28 cellular contexts compared by ENCODE assay signal in the genomic region with DNA sequence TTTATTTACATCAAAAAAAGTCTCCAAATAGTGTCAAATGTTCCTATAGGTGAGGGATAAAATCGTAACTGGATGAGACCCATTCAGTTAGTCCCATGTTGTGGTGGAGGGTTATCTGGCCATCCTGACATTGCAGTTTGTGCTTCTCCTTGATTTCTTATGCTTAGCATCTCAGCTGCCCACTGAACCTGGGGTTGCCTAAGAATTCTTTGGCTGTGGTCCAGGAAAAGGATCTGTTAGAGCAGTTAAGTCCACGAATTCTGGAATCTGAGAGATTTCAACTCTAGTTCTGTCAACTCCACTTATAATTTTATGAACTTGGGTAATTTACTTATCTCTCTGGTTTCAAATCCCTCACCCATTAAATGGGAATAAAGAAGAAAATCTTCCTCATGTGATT.
DNase-seq lines count a peak whose midpoint lies in the region; ATAC-seq and TF ChIP-seq lines count a peak whose summit lies in the region.
"Had no signal": no experiment of that assay in that cellular context is flagged by ENCODE, and none has a peak within 500 bp of the region (broad histone marks: within the 10 kb centered on the region; RNA-seq: fewer than 3 reads in every experiment).

No MANE protein-coding gene starts in this region.

- no peaks in the 10 kb centered on the region for H3K79me2 ChIP-seq in HCT116 (ENCODE audit: insufficient read depth, low read length)

- H3K36me3 ChIP-seq in HCT116 (ENCODE audit: control insufficient read depth in 1 of 2, insufficient read depth in 2 of 2, low read length in 2 of 2), result no peaks in the 10 kb centered on the region
- no peaks in the 10 kb centered on the region for H3K36me3 ChIP-seq in thyroid gland
- H3K36me3 ChIP-seq: cardiac muscle cell, lower lobe of right lung, ovary, Peyer's patch had no signal

- ATAC-seq in HCT116, result no peak
- no peak for ATAC-seq in left lobe of liver
- no peak for ATAC-seq in GM18861 (IDR thresholded peaks at IDR 0.05; ENCODE audit: unreplicated experiment)
- ATAC-seq: activated naive CD8-positive, alpha-beta T cell treated with anti-CD3 and anti-CD28 coated beads, Interleukin-2, amount 50 U/mL, for 24 hours; lower lobe of right lung; mucosa of descending colon; stimulated activated effector memory CD8-positive, alpha-beta T cell treated with anti-CD3 and anti-CD28 coated beads, Interleukin-12 subunit alpha, Interleukin-12 subunit beta, amount 100 ng/mL, for 72 hours had no signal

- POLR2A ChIA-PET in HCT116 (lab: Charles Lee), result no interaction called here

- H4K20me1 ChIP-seq in HCT116 (ENCODE audit: insufficient read depth), result no peaks in the 10 kb centered on the region

- H3K4me3 ChIP-seq in HCT116 (replicated peaks in 1 of 2; ENCODE audit: low read depth in 1 of 2, low read length in 2 of 2), result no peak overlapping the region
- no peak overlapping the region for H3K4me3 ChIP-seq in thyroid gland (replicated peaks in 1 of 3)
- H3K4me3 ChIP-seq in coronary artery, result no peak overlapping the region
- H3K4me3 ChIP-seq: cardiac muscle cell, lower lobe of right lung, mucosa of descending colon, ovary, Peyer's patch had no signal

- RAD21 ChIA-PET in HCT116 (lab: Charles Lee; ENCODE audit: low non-redundant PET in 1 of 2, low total read pairs in 2 of 2, uncharacterized antibody in 2 of 2, unreplicated experiment in 2 of 2), result no interaction called here

- no TSS peak for BruUV-seq in HCT116 (replicated peaks; lab: Mats Ljungman, UMichigan)

- TF ChIP-seq RAD21 in HCT116 (IDR thresholded peaks at IDR 0.05; ENCODE audit: low read depth), result no peak

- DNase-seq in HCT116 (ENCODE audit: low read depth, low spot score) (no peak), astrocyte of the hippocampus (ENCODE audit: low read depth, low spot score) (peak; percentile 50), kidney tubule cell (ENCODE audit: low spot score) (peak; percentile 3), thyroid gland (peak; percentile 18 to 34), left lobe of liver (ENCODE audit: low spot score) (no peak), coronary artery (ENCODE audit: low spot score) (no peak)
- DNase-seq: activated CD4-positive, alpha-beta T cell treated with anti-CD3 and anti-CD28 coated beads, Interleukin-2, amount 10 ng/mL, durations not matched to agents 7 days and 5 days; activated gamma-delta T cell; activated naive CD8-positive, alpha-beta T cell treated with anti-CD3 and anti-CD28 coated beads, Interleukin-2, amount 50 U/mL, for 24 hours; activated T-cell treated with anti-CD3 and anti-CD28 coated beads, Interleukin-2, amount 50 U/mL, for 24 hours; CD4-positive, alpha-beta T cell; EL; HFFc6; kidney; lower lobe of right lung; mucosa of descending colon; NCI-H1105; NCI-H1930; NCI-H526 treated with DMSO at 0.1 percent for 48 hours; nephron progenitor cell; ovary; Peyer's patch; retina; SHP77 treated with DMSO at 0.1 percent for 48 hours; stimulated activated CD4-positive, alpha-beta T cell treated with anti-CD3 and anti-CD28 coated beads, Interleukin-4, amount 100 ng/mL, for 24 hours had no signal

- TF ChIP-seq CTCF in HCT116 (IDR thresholded peaks at IDR 0.05 in 2 of 3, conservative IDR thresholded peaks at IDR 0.05 in 1 of 3; ENCODE audit: borderline replicate concordance in 1 of 3, insufficient read depth in 1 of 3, low read depth in 2 of 3, low read length in 2 of 3), result no peak
- no peak for TF ChIP-seq CTCF in thyroid gland (IDR thresholded peaks at IDR 0.05)
- TF ChIP-seq CTCF in coronary artery (IDR thresholded peaks at IDR 0.05), result no peak

- no peak overlapping the region for H3K9ac ChIP-seq in HCT116 (ENCODE audit: low read length)

- TF ChIP-seq POLR2A in HCT116 (IDR thresholded peaks at IDR 0.05; ENCODE audit: borderline replicate concordance, extremely low read depth, insufficient read depth, insufficient read length) (no peak), thyroid gland (IDR thresholded peaks at IDR 0.05) (no peak)

- H3K27ac ChIP-seq in HCT116 (ENCODE audit: low read depth, low read length) (no peak overlapping the region), thyroid gland (no peak overlapping the region), coronary artery (no peak overlapping the region)
- H3K27ac ChIP-seq: cardiac muscle cell, lower lobe of right lung, ovary, Peyer's patch had no signal

- no peaks in the 10 kb centered on the region for H3K9me2 ChIP-seq in HCT116 (ENCODE audit: insufficient read depth)

- 55 to 61% methylated on average over 2 of the region's 2 CpGs for WGBS in thyroid gland, 2 donors

- H3K4me2 ChIP-seq in HCT116 (ENCODE audit: low read length), result peak overlapping the region; percentile 36

- intact Hi-C loops in HCT116 (cut with micrococcal nuclease) (no loop called here), thyroid gland (cut with DNase I) (no loop called here)

- peaks cover 5 to 8% of the 10 kb centered on the region in 2 experiments; a peak in 2 of 4 replicates for H3K4me1 ChIP-seq in HCT116 (ENCODE audit: control insufficient read depth in 1 of 2, insufficient read depth in 2 of 2, low read length in 2 of 2)
- no peaks in the 10 kb centered on the region for H3K4me1 ChIP-seq in thyroid gland
- H3K4me1 ChIP-seq: lower lobe of right lung, Peyer's patch had no signal

- H3K27me3 ChIP-seq in HCT116 (ENCODE audit: insufficient read depth, low read length), result no peaks in the 10 kb centered on the region
- H3K27me3 ChIP-seq in thyroid gland, result no peaks in the 10 kb centered on the region
- H3K27me3 ChIP-seq: cardiac muscle cell, ovary, Peyer's patch had no signal

- CTCF ChIA-PET in HCT116 (lab: Charles Lee), result no interaction called here

- no peak overlapping the region for H2AFZ ChIP-seq in HCT116 (ENCODE audit: low read depth, low read length, poor library complexity, severe bottlenecking)

- no peaks in the 10 kb centered on the region for H3K9me3 ChIP-seq in HCT116 (ENCODE audit: control insufficient read depth in 1 of 2, insufficient read depth in 1 of 2, low read depth in 1 of 2, low read length in 2 of 2)
- no peaks in the 10 kb centered on the region for H3K9me3 ChIP-seq in thyroid gland
- H3K9me3 ChIP-seq: lower lobe of right lung, mucosa of descending colon, ovary, Peyer's patch had no signal

TF ChIP-seq in HCT116, 20 proteins besides CTCF, POLR2A, EP300 and RAD21:
- TF ChIP-seq SRF (IDR thresholded peaks at IDR 0.05; ENCODE audit: low read depth), result no peak
- TF ChIP-seq FOSL1 (IDR thresholded peaks at IDR 0.05; ENCODE audit: low read depth), result no peak
- TF ChIP-seq, protein P1, sequence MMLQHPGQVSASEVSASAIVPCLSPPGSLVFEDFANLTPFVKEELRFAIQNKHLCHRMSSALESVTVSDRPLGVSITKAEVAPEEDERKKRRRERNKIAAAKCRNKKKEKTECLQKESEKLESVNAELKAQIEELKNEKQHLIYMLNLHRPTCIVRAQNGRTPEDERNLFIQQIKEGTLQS (IDR thresholded peaks at IDR 0.05), result no peak
- no peak for TF ChIP-seq ZNF274 (IDR thresholded peaks at IDR 0.05; ENCODE audit: low read depth, low read length)
- TF ChIP-seq POLR2AphosphoS5 (IDR thresholded peaks at IDR 0.05; ENCODE audit: low read depth, low read length), result no peak
- TF ChIP-seq ELF1 (IDR thresholded peaks at IDR 0.05; ENCODE audit: borderline replicate concordance, low read depth), result no peak

Comparison
In these comparisons a context has a peak if more than half of its experiments do, and no peak if none do; other contexts are left out.
1. DNase-seq: peak in astrocyte of the hippocampus (single experiment), kidney tubule cell (single experiment) and thyroid gland (2 of 2); none in HCT116 (single experiment), left lobe of liver (single experiment) and coronary artery (single experiment).